In the genomic region with DNA sequence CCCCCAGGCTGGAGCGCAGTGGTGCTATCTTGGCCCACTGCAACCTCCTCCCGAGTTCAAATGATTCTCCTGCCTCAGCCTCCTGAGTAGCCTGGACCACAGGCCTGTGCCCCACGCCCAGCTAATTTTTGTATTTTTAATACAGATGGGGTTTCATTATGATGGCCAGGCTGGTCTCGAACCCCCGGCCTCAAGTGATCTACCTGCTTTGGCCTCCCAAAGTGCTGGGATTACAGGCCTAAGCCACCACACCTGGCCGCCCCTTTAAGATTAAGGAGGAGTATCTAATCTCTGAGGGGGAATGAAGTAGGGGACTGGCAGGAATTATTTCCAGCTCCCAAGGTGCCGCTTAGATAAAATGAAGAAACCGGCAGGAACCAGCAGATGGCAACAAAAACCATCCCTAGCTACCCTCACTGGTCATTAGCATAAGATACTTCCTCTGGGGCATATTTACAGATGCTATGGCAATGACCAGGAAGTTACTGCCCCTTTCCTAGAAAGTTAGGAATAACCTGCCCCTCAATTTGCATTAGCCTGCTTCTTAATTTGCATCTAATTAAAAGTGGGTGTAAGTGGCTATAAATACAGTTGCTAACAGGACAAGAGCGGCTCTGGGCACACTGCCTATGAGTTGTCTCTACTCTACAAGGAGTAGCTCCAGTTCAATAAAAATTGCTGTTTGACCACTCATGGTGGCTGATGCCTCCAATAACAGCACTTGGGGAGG, we compare ENCODE assay signal across 8 cellular contexts. TPM values are rescaled to one million over a fixed set of nuclear protein-coding genes. Genes with fewer than 3 reads are reported as not detected.
DNase-seq lines count a peak whose midpoint lies in the region; ATAC-seq and TF ChIP-seq lines count a peak whose summit lies in the region.

No MANE protein-coding gene starts in this region.

- H3K4me1 Mint-ChIP-seq in CD4-positive, alpha-beta T cell (ENCODE audit: low read depth) = no peaks in the 10 kb centered on the region

- H3K27me3 Mint-ChIP-seq in CD4-positive, alpha-beta T cell = no peaks in the 10 kb centered on the region

- H3K27me3 ChIP-seq in HL-60 (ENCODE audit: insufficient read depth, poor library complexity, severe bottlenecking) = no peaks in the 10 kb centered on the region
- H3K27me3 ChIP-seq in CD4-positive, alpha-beta T cell (ENCODE audit: control insufficient read depth, insufficient read depth, low read length) = no peaks in the 10 kb centered on the region

- intact Hi-C loops in CD4-positive, alpha-beta T cell (cut with DNase I, micrococcal nuclease) = no loop called here

- no peaks in the 10 kb centered on the region for H3K36me3 Mint-ChIP-seq in CD4-positive, alpha-beta T cell (ENCODE audit: low read depth)

- no peaks in the 10 kb centered on the region for H3K9me3 ChIP-seq in CD4-positive, alpha-beta T cell (ENCODE audit: control insufficient read depth, low read length)

- peak; percentile 50 for TF ChIP-seq CTCF in HL-60 (IDR thresholded peaks at IDR 0.05; ENCODE audit: insufficient read depth, low read length)
- no peak for TF ChIP-seq CTCF in CD4-positive, alpha-beta T cell (IDR thresholded peaks at IDR 0.05)

- no peak overlapping the region for H3K27ac Mint-ChIP-seq in CD4-positive, alpha-beta T cell

- CTCF ChIA-PET in CD4-positive, alpha-beta T cell (lab: Charles Lee) = interaction anchor here (0.8 to 1.8 kb wide), 2 partner anchors 14 to 22 kb away, joined by 3 to 8 read pairs; no protein-coding TSS in a partner anchor

- H3K9me3 Mint-ChIP-seq in CD4-positive, alpha-beta T cell = no peaks in the 10 kb centered on the region

- H3K4me3 ChIP-seq in HL-60 (replicated peaks; ENCODE audit: insufficient read depth, low read length) = no peak overlapping the region

- no peak overlapping the region for H3K27ac ChIP-seq in HL-60 (replicated peaks)
- H3K27ac ChIP-seq in CD4-positive, alpha-beta T cell (ENCODE audit: low read depth, low read length) = no peak overlapping the region

- POLR2A ChIA-PET in CD4-positive, alpha-beta T cell (lab: Charles Lee) = no interaction called here

- DNase-seq in DMS53 treated with DMSO at 0.1 percent for 48 hours (lab: John Stamatoyannopoulos, UW; ENCODE audit: unreplicated experiment) (peak; percentile 81), HL-60 (ENCODE audit: low read depth in 1 of 2, low spot score in 1 of 2) (peak in 1 of 2 experiments; percentile 68), SK-MEL-5 (ENCODE audit: low read depth, low spot score) (peak; percentile 74), iPS-NIHi11 (ENCODE audit: low spot score) (peak; percentile 56), GM19240 (ENCODE audit: insufficient read length, low spot score) (no peak)
- no peak for DNase-seq in CD4-positive, alpha-beta T cell
- no peak for DNase-seq in stimulated activated CD4-positive, alpha-beta T cell treated with anti-CD3 and anti-CD28 coated beads, Interleukin-4, amount 100 ng/mL, for 1 hour

- peak; percentile 43 for ATAC-seq in GM19438 (IDR thresholded peaks at IDR 0.05; ENCODE audit: low read depth, unreplicated experiment)
- no peak for ATAC-seq in CD4-positive, alpha-beta T cell (ENCODE audit: poor library complexity)

- in situ Hi-C loops in SK-MEL-5 (cut with HindIII; ENCODE audit: low pct_unique_long_range_greater_than_20kb, low sequenced_read_pairs) = no loop called here

- H3K4me3 Mint-ChIP-seq in CD4-positive, alpha-beta T cell = no peak overlapping the region

RNA-seq across cellular contexts. Expression of gene NSUN4, which starts 7.1 kb away (rescaled TPM):
- 8.7 and 10.2 TPM in 2 replicates for total RNA-seq in SK-MEL-5 (2014; rRNA removed; shearing (Covaris generic))
- polyA plus RNA-seq in SK-MEL-5 (2015; cell fraction: cytosol; rRNA removed) = 19.6 and 30.7 TPM in 2 replicates
- polyA plus RNA-seq in SK-MEL-5 (2015; cell fraction: nucleus; rRNA removed) = 25.0 and 26.5 TPM in 2 replicates
- total RNA-seq in CD4-positive, alpha-beta T cell = 10 to 100 TPM; 34.9 to 36.7 TPM

RNA-seq across cellular contexts. Expression of gene UQCRH, which starts 30.0 kb away (rescaled TPM):
- total RNA-seq in SK-MEL-5 (2014; rRNA removed; shearing (Covaris generic)) = 653 and 801 TPM in 2 replicates
- polyA plus RNA-seq in SK-MEL-5 (2015; cell fraction: cytosol; rRNA removed) = 400 and 541 TPM in 2 replicates
- polyA plus RNA-seq in SK-MEL-5 (2015; cell fraction: nucleus; rRNA removed) = 93.4 and 144 TPM in 2 replicates
- total RNA-seq in CD4-positive, alpha-beta T cell = 100 to 1,000 TPM; 101 to 103 TPM

RNA-seq across cellular contexts. Expression of gene LRRC41, which starts 30.0 kb away (rescaled TPM):
- 36.9 and 42.8 TPM in 2 replicates for total RNA-seq in SK-MEL-5 (2014; rRNA removed; shearing (Covaris generic))
- 48.8 and 51.8 TPM in 2 replicates for polyA plus RNA-seq in SK-MEL-5 (2015; cell fraction: cytosol; rRNA removed)
- polyA plus RNA-seq in SK-MEL-5 (2015; cell fraction: nucleus; rRNA removed) = 52.6 and 52.8 TPM in 2 replicates
- 10 to 100 TPM; 23.0 to 24.3 TPM for total RNA-seq in CD4-positive, alpha-beta T cell

Comparison
In these comparisons a context has a peak if more than half of its experiments do, and no peak if none do; other contexts are left out.
1. DNase-seq: peak in DMS53 treated with DMSO at 0.1 percent for 48 hours (single experiment), SK-MEL-5 (single experiment) and iPS-NIHi11 (single experiment); none in CD4-positive, alpha-beta T cell (0 of 10), stimulated activated CD4-positive, alpha-beta T cell treated with anti-CD3 and anti-CD28 coated beads, Interleukin-4, amount 100 ng/mL, for 1 hour (single experiment) and GM19240 (single experiment).